2 cellular contexts compared by ENCODE assay signal in genomic region chr3:9808345-9809037, GRCh38.
TF ChIP-seq lines count a peak whose summit lies in the region.

No MANE protein-coding gene starts in this region.

TF ChIP-seq in HCT116, 20 proteins besides CTCF, POLR2A, EP300 and RAD21:
- TF ChIP-seq CEBPB (IDR thresholded peaks at IDR 0.05; ENCODE audit: low read depth) (no peak), ATF3 (IDR thresholded peaks at IDR 0.05) (no peak), JUND (IDR thresholded peaks at IDR 0.05) (no peak)

TF ChIP-seq in H1, 55 proteins besides CTCF, POLR2A, EP300 and RAD21:
- TF ChIP-seq SP2 (IDR thresholded peaks at IDR 0.05; ENCODE audit: low read length) (no peak), POLR2AphosphoS5 (IDR thresholded peaks at IDR 0.05; ENCODE audit: low read depth, low read length) (peak; percentile 37; the same call in 1 of the 2 replicates), SIN3A (conservative IDR thresholded peaks at IDR 0.05 in 1 of 2, IDR thresholded peaks at IDR 0.05 in 1 of 2; ENCODE audit: low read depth in 1 of 2, low read length in 2 of 2) (0 out of 4 replicates have a peak, but pooled peaks of 1 of the 2 experiments have one; percentile 24), RFX5 (IDR thresholded peaks at IDR 0.05; ENCODE audit: borderline replicate concordance, low read depth, low read length) (peak; percentile 35; the same call in 1 of the 2 replicates)
